8 cellular contexts compared by ENCODE assay signal in the genomic region with DNA sequence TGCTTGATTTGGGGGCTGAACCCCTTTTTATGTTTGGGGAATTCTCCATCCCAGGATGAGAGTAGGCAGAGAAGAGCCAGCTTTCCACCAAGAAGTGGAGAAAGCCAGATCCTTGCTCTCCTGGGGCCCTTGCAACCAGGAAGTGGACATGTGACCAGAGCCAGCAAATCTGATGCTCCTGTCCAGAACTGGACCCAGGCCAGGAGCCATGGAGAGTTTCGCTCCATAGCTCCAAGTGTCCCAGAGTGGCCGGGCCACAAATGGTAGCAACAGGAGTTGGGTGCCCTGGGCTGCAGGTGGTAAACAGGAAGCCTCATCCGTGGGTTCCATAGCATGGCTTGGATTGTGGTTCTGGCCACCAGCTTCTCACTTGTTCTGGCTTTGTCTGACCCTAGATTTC.
"Had no signal": no experiment of that assay in that cellular context is flagged by ENCODE, and none has a peak within 500 bp of the region (broad histone marks: within the 10 kb centered on the region; RNA-seq: fewer than 3 reads in every experiment).

No MANE protein-coding gene starts in this region.

- ATAC-seq: GM23338, HepG2 had no signal

- FAIRE-seq: H1, H54, HepG2 had no signal

- H2AFZ ChIP-seq: GM23338 had no signal

- H3K4me2 ChIP-seq: GM23338 had no signal

- H3K4me3 ChIP-seq: GM23338 had no signal

- DNase-seq: H9, HCEC 1CT, KBM-7 had no signal

- H3K27ac ChIP-seq: HL-60 had no signal
